ENCODE assay signal across 17 cellular contexts in genomic region chr11:26849009-26849408, GRCh38.
A peak's percentile ranks its signal among the peaks of the same experiment; 100 is the strongest.
DNase-seq lines count a peak whose midpoint lies in the region; ATAC-seq and TF ChIP-seq lines count a peak whose summit lies in the region.
"Had no signal": no experiment of that assay in that cellular context is flagged by ENCODE, and none has a peak within 500 bp of the region (broad histone marks: within the 10 kb centered on the region; RNA-seq: fewer than 3 reads in every experiment).

No MANE protein-coding gene starts in this region.

- no peaks in the 10 kb centered on the region for H3K27me3 ChIP-seq in esophagus muscularis mucosa
- no peaks in the 10 kb centered on the region for H3K27me3 ChIP-seq in CD4-positive, alpha-beta T cell (ENCODE audit: control insufficient read depth, insufficient read depth, low read length)

- ATAC-seq in left lobe of liver (peak; percentile 72), HG03135 (IDR thresholded peaks at IDR 0.05; ENCODE audit: unreplicated experiment) (no peak)
- ATAC-seq in CD4-positive, alpha-beta T cell (ENCODE audit: poor library complexity): no peak
- ATAC-seq: stimulated activated naive CD8-positive, alpha-beta T cell treated with anti-CD3 and anti-CD28 coated beads, Interleukin-15, amount 100 ng/mL, for 72 hours had no signal

- peaks cover 18% of the 10 kb centered on the region for H3K4me1 Mint-ChIP-seq in type B pancreatic cell (ENCODE audit: unreplicated experiment)
- H3K4me1 Mint-ChIP-seq in CD4-positive, alpha-beta T cell (ENCODE audit: low read depth): no peaks in the 10 kb centered on the region
- H3K4me1 Mint-ChIP-seq: activated CD4-positive, alpha-beta T cell treated with anti-CD3 and anti-CD28 coated beads, Interleukin-2, amount 10 ng/mL, durations not matched to agents 7 days and 5 days; neural crest cell; stimulated activated naive CD8-positive, alpha-beta T cell treated with anti-CD3 and anti-CD28 coated beads, Interleukin-15, amount 100 ng/mL, for 72 hours had no signal

- no peaks in the 10 kb centered on the region for H3K27me3 Mint-ChIP-seq in type B pancreatic cell
- H3K27me3 Mint-ChIP-seq in CD4-positive, alpha-beta T cell: no peaks in the 10 kb centered on the region
- H3K27me3 Mint-ChIP-seq: activated CD4-positive, alpha-beta T cell treated with anti-CD3 and anti-CD28 coated beads, Interleukin-2, amount 10 ng/mL, durations not matched to agents 7 days and 5 days; stimulated activated naive CD8-positive, alpha-beta T cell treated with anti-CD3 and anti-CD28 coated beads, Interleukin-15, amount 100 ng/mL, for 72 hours had no signal

- CTCF ChIA-PET in CD4-positive, alpha-beta T cell (lab: Charles Lee): no interaction called here

- H3K4me1 ChIP-seq in esophagus muscularis mucosa: peaks cover 5 to 46% (median 34%) of the 10 kb centered on the region in 4 donors

- peaks cover 4% of the 10 kb centered on the region for H3K9me3 Mint-ChIP-seq in type B pancreatic cell
- H3K9me3 Mint-ChIP-seq in CD4-positive, alpha-beta T cell: peaks cover 6% of the 10 kb centered on the region
- H3K9me3 Mint-ChIP-seq: activated CD4-positive, alpha-beta T cell treated with anti-CD3 and anti-CD28 coated beads, Interleukin-2, amount 10 ng/mL, durations not matched to agents 7 days and 5 days; stimulated activated naive CD8-positive, alpha-beta T cell treated with anti-CD3 and anti-CD28 coated beads, Interleukin-15, amount 100 ng/mL, for 72 hours had no signal

- POLR2A ChIA-PET in CD4-positive, alpha-beta T cell (lab: Charles Lee): no interaction called here

- no peak for TF ChIP-seq CTCF in esophagus muscularis mucosa (IDR thresholded peaks at IDR 0.05)
- no peak for TF ChIP-seq CTCF in type B pancreatic cell (conservative IDR thresholded peaks at IDR 0.05)
- TF ChIP-seq CTCF in CD4-positive, alpha-beta T cell (IDR thresholded peaks at IDR 0.05): no peak

- peak; percentile 17 for DNase-seq in DMS79 treated with DMSO at 0.1 percent for 48 hours (lab: John Stamatoyannopoulos, UW)
- DNase-seq in DMS79 (lab: John Stamatoyannopoulos, UW): no peak
- no peak for DNase-seq in esophagus muscularis mucosa (ENCODE audit: extremely low spot score)
- peak; percentile 42 for DNase-seq in left lobe of liver (ENCODE audit: low spot score)
- DNase-seq in type B pancreatic cell (ENCODE audit: extremely low spot score, unreplicated experiment): no peak
- no peak for DNase-seq in CD4-positive, alpha-beta T cell
- no peak for DNase-seq in retina
- DNase-seq: 8988T; activated CD4-positive, alpha-beta T cell treated with anti-CD3 and anti-CD28 coated beads, Interleukin-2, amount 10 ng/mL, durations not matched to agents 7 days and 5 days; foreskin fibroblast; IMR-90; NCI-H1092; stimulated activated naive CD8-positive, alpha-beta T cell treated with anti-CD3 and anti-CD28 coated beads, Interleukin-15, amount 100 ng/mL, for 72 hours; T-helper 9 cell had no signal

- H3K27ac ChIP-seq in esophagus muscularis mucosa (replicated peaks in 1 of 4): peak overlapping the region; percentile 46 to 77 (median 56)
- no peak overlapping the region for H3K27ac ChIP-seq in CD4-positive, alpha-beta T cell (ENCODE audit: low read depth, low read length)

- H3K36me3 ChIP-seq in esophagus muscularis mucosa: no peaks in the 10 kb centered on the region

- WGBS in esophagus muscularis mucosa: 39% methylated on average over 6 of the region's 6 CpGs

- H3K27ac Mint-ChIP-seq in type B pancreatic cell: no peak overlapping the region
- H3K27ac Mint-ChIP-seq in CD4-positive, alpha-beta T cell: no peak overlapping the region
- H3K27ac Mint-ChIP-seq: activated CD4-positive, alpha-beta T cell treated with anti-CD3 and anti-CD28 coated beads, Interleukin-2, amount 10 ng/mL, durations not matched to agents 7 days and 5 days; stimulated activated naive CD8-positive, alpha-beta T cell treated with anti-CD3 and anti-CD28 coated beads, Interleukin-15, amount 100 ng/mL, for 72 hours had no signal

- no peaks in the 10 kb centered on the region for H3K9me3 ChIP-seq in esophagus muscularis mucosa
- no peaks in the 10 kb centered on the region for H3K9me3 ChIP-seq in CD4-positive, alpha-beta T cell (ENCODE audit: control insufficient read depth, low read length)

- no peaks in the 10 kb centered on the region for H3K36me3 Mint-ChIP-seq in type B pancreatic cell
- no peaks in the 10 kb centered on the region for H3K36me3 Mint-ChIP-seq in CD4-positive, alpha-beta T cell (ENCODE audit: low read depth)

- peak overlapping the region; percentile 4 for H3K4me3 Mint-ChIP-seq in type B pancreatic cell
- no peak overlapping the region for H3K4me3 Mint-ChIP-seq in CD4-positive, alpha-beta T cell
- H3K4me3 Mint-ChIP-seq: activated CD4-positive, alpha-beta T cell treated with anti-CD3 and anti-CD28 coated beads, Interleukin-2, amount 10 ng/mL, durations not matched to agents 7 days and 5 days; neural crest cell; stimulated activated naive CD8-positive, alpha-beta T cell treated with anti-CD3 and anti-CD28 coated beads, Interleukin-15, amount 100 ng/mL, for 72 hours had no signal

- TF ChIP-seq EP300 in esophagus muscularis mucosa (IDR thresholded peaks at IDR 0.05): no peak

- TF ChIP-seq POLR2A in esophagus muscularis mucosa (IDR thresholded peaks at IDR 0.05; ENCODE audit: low read depth): no peak

- no peak overlapping the region for H3K4me3 ChIP-seq in esophagus muscularis mucosa
- H3K4me3 ChIP-seq: skin epidermis had no signal

- intact Hi-C loops in esophagus muscularis mucosa (cut with DNase I): no loop called here
- intact Hi-C loops in CD4-positive, alpha-beta T cell (cut with DNase I, micrococcal nuclease): no loop called here

Comparison
In these comparisons a context has a peak if more than half of its experiments do, and no peak if none do; other contexts are left out.
1. DNase-seq: peak in DMS79 treated with DMSO at 0.1 percent for 48 hours (single experiment) and left lobe of liver (single experiment); none in DMS79 (single experiment), esophagus muscularis mucosa (single experiment), type B pancreatic cell (single experiment), CD4-positive, alpha-beta T cell (0 of 10) and retina (single experiment).